ENCODE assay signal across 10 cellular contexts in genomic region chr11:2772544-2773031, GRCh38.
DNase-seq lines count a peak whose midpoint lies in the region; ATAC-seq and TF ChIP-seq lines count a peak whose summit lies in the region.
"Had no signal": no experiment of that assay in that cellular context is flagged by ENCODE, and none has a peak within 500 bp of the region (broad histone marks: within the 10 kb centered on the region; RNA-seq: fewer than 3 reads in every experiment).

No MANE protein-coding gene starts in this region.

- TF ChIP-seq CTCF in Peyer's patch (IDR thresholded peaks at IDR 0.05) (no peak), brain microvascular endothelial cell (IDR thresholded peaks at IDR 0.05; ENCODE audit: low read depth, low read length, missing control alignments) (no peak), left ventricle myocardium inferior (IDR thresholded peaks at IDR 0.05; ENCODE audit: borderline replicate concordance) (no peak)

- no peak for TF ChIP-seq POLR2A in Peyer's patch (IDR thresholded peaks at IDR 0.05)

- ATAC-seq in GM21786 (IDR thresholded peaks at IDR 0.05; ENCODE audit: unreplicated experiment) (peak; percentile 54), GM18867 (IDR thresholded peaks at IDR 0.05; ENCODE audit: unreplicated experiment) (no peak), HG03159 (IDR thresholded peaks at IDR 0.05; ENCODE audit: unreplicated experiment) (no peak), HG02623 (IDR thresholded peaks at IDR 0.05; ENCODE audit: unreplicated experiment) (no peak)
- ATAC-seq: naive thymus-derived CD8-positive, alpha-beta T cell had no signal

- H3K27ac ChIP-seq in Peyer's patch (no peak overlapping the region), brain microvascular endothelial cell (no peak overlapping the region), left ventricle myocardium inferior (replicated peaks) (no peak overlapping the region)

- no peaks in the 10 kb centered on the region for H3K27me3 ChIP-seq in Peyer's patch
- H3K27me3 ChIP-seq in brain microvascular endothelial cell (replicated peaks) = peaks cover 3% of the 10 kb centered on the region
- H3K27me3 ChIP-seq in left ventricle myocardium inferior (ENCODE audit: low read depth) = no peaks in the 10 kb centered on the region

- DNase-seq in Peyer's patch (peak; percentile 13 to 44 (median 39)), brain microvascular endothelial cell (peak; percentile 39), posterior vena cava (ENCODE audit: low spot score) (peak; percentile 46), left ventricle myocardium inferior (no peak)
- DNase-seq: substantia nigra had no signal

- peaks cover 0 to under 1% (median 0%) of the 10 kb centered on the region in 4 donors for H3K4me1 ChIP-seq in Peyer's patch
- H3K4me1 ChIP-seq in left ventricle myocardium inferior = peaks cover 9% of the 10 kb centered on the region

- in situ Hi-C loops in brain microvascular endothelial cell (cut with HindIII; ENCODE audit: low pct_ligation_motif_present, low sequenced_read_pairs) = no loop called here

- intact Hi-C loops in posterior vena cava (cut with DNase I) (no loop called here), left ventricle myocardium inferior (cut with micrococcal nuclease) (no loop called here)

- H3K9me3 ChIP-seq in Peyer's patch (no peaks in the 10 kb centered on the region), left ventricle myocardium inferior (replicated peaks) (no peaks in the 10 kb centered on the region)

- no peak overlapping the region for H3K4me3 ChIP-seq in Peyer's patch
- H3K4me3 ChIP-seq in brain microvascular endothelial cell (ENCODE audit: low read depth, low read length) = no peak overlapping the region
- no peak overlapping the region for H3K4me3 ChIP-seq in left ventricle myocardium inferior

- no peaks in the 10 kb centered on the region for H3K36me3 ChIP-seq in Peyer's patch
- H3K36me3 ChIP-seq in brain microvascular endothelial cell (replicated peaks) = no peaks in the 10 kb centered on the region
- H3K36me3 ChIP-seq in left ventricle myocardium inferior = no peaks in the 10 kb centered on the region
